ENCODE assay signal across 16 cellular contexts in genomic region chr4:8281519-8282133, GRCh38. TPM values are rescaled to one million over a fixed set of nuclear protein-coding genes. Genes with fewer than 3 reads are reported as not detected.
DNase-seq lines count a peak whose midpoint lies in the region; ATAC-seq and TF ChIP-seq lines count a peak whose summit lies in the region.
"Had no signal": no experiment of that assay in that cellular context is flagged by ENCODE, and none has a peak within 500 bp of the region (broad histone marks: within the 10 kb centered on the region; RNA-seq: fewer than 3 reads in every experiment).

No MANE protein-coding gene starts in this region.

- H3K4me3 ChIP-seq in astrocyte of the spinal cord (ENCODE audit: low read depth, low read length): no peak overlapping the region
- H3K4me3 ChIP-seq in right cardiac atrium (ENCODE audit: low read length): no peak overlapping the region
- no peak overlapping the region for H3K4me3 ChIP-seq in thoracic aorta

- no peaks in the 10 kb centered on the region for H3K36me3 ChIP-seq in thoracic aorta

- ATAC-seq in right cardiac atrium (peak; percentile 63 to 81), thoracic aorta (ENCODE audit: insufficient number of reproducible peaks, low FRiP score, low read depth) (no peak), HG02973 (IDR thresholded peaks at IDR 0.05; ENCODE audit: unreplicated experiment) (no peak)
- ATAC-seq: activated CD4-positive, alpha-beta T cell treated with anti-CD3 and anti-CD28 coated beads for 36 hours; activated T-cell treated with anti-CD3 and anti-CD28 coated beads, Interleukin-2, amount 50 U/mL, for 72 hours had no signal

- H3K4me1 ChIP-seq in right cardiac atrium (ENCODE audit: control insufficient read depth, insufficient read depth, low read length) (no peaks in the 10 kb centered on the region), thoracic aorta (ENCODE audit: control insufficient read depth in 1 of 2, low read depth in 2 of 2) (peaks cover 9 to 38% of the 10 kb centered on the region in 2 donors)

- intact Hi-C loops in right cardiac atrium (cut with DNase I): no loop called here

- H3K9me3 ChIP-seq in right cardiac atrium (ENCODE audit: control insufficient read depth, low read length) (no peaks in the 10 kb centered on the region), thoracic aorta (no peaks in the 10 kb centered on the region)

- H3K27ac ChIP-seq in right cardiac atrium (ENCODE audit: low read length) (no peak overlapping the region), thoracic aorta (peak overlapping the region; percentile 2 to 17)

- no peak for TF ChIP-seq CTCF in astrocyte of the spinal cord (IDR thresholded peaks at IDR 0.05; ENCODE audit: low read depth, low read length)
- no peak for TF ChIP-seq CTCF in thoracic aorta (IDR thresholded peaks at IDR 0.05)

- H3K27me3 ChIP-seq in right cardiac atrium (ENCODE audit: control insufficient read depth, insufficient read depth): no peaks in the 10 kb centered on the region
- H3K27me3 ChIP-seq in thoracic aorta (replicated peaks; ENCODE audit: insufficient read depth): no peaks in the 10 kb centered on the region

- WGBS in right cardiac atrium: 53% methylated on average over 19 of the region's 19 CpGs

- DNase-seq in DMS 273 (lab: John Stamatoyannopoulos, UW; ENCODE audit: unreplicated experiment): peak; percentile 83
- DNase-seq in astrocyte of the spinal cord (ENCODE audit: low read depth, low spot score): peak; percentile 87
- DNase-seq in right cardiac atrium: peak; percentile 91 to 96 (median 95)
- no peak for DNase-seq in thoracic aorta (ENCODE audit: low spot score)
- no peak for DNase-seq in activated CD4-positive, alpha-beta T cell treated with anti-CD3 and anti-CD28 coated beads for 4 hours
- no peak for DNase-seq in SKM-1 (lab: John Stamatoyannopoulos, UW; ENCODE audit: unreplicated experiment)
- DNase-seq in pons (ENCODE audit: low spot score): no peak
- DNase-seq: activated CD4-positive, alpha-beta T cell treated with anti-CD3 and anti-CD28 coated beads for 36 hours; activated T-cell treated with anti-CD3 and anti-CD28 coated beads, Interleukin-2, amount 50 U/mL, for 72 hours; CD4-positive, CD25-positive, alpha-beta regulatory T cell; HCEC 1CT; hippocampal formation; MM.1S; stimulated activated CD8-positive, alpha-beta memory T cell treated with anti-CD3 and anti-CD28 coated beads, Interleukin-4, amount 100 ng/mL, for 48 hours had no signal

- in situ Hi-C loops in astrocyte of the spinal cord (cut with HindIII; ENCODE audit: low sequenced_read_pairs): no loop called here

RNA-seq across cellular contexts. Expression of gene HTRA3, which starts 12.1 kb away (rescaled TPM):
- total RNA-seq in right cardiac atrium (100 to 1,000 TPM in 2 of 4 donors, 10 to 100 TPM in 2; 52.8 to 133 (median 96.0) TPM), thoracic aorta (10 to 100 TPM; 52.6 to 55.5 TPM)
- polyA plus RNA-seq in right cardiac atrium: 80.6 TPM
- total RNA-seq: activated CD4-positive, alpha-beta T cell treated with anti-CD3 and anti-CD28 coated beads for 36 hours; activated T-cell treated with anti-CD3 and anti-CD28 coated beads, Interleukin-2, amount 50 U/mL, for 72 hours; CD4-positive, CD25-positive, alpha-beta regulatory T cell; T-helper 1 cell treated with Interleukin-12 subunit alpha and Interleukin-12 subunit beta and Interleukin-4 antibody, amounts not matched to agents 30 ng/mL and 1 ng/mL, for 36 hours had no signal
- polyA plus RNA-seq: CD4-positive, CD25-positive, alpha-beta regulatory T cell had no signal

Comparison
In these comparisons a context has a peak if more than half of its experiments do, and no peak if none do; other contexts are left out.
1. DNase-seq: peak in DMS 273 (single experiment), astrocyte of the spinal cord (single experiment) and right cardiac atrium (3 of 3); none in thoracic aorta (single experiment), activated CD4-positive, alpha-beta T cell treated with anti-CD3 and anti-CD28 coated beads for 4 hours (0 of 2), SKM-1 (single experiment) and pons (single experiment).
2. ATAC-seq: peak in right cardiac atrium (2 of 2); none in thoracic aorta (single experiment) and HG02973 (single experiment).